In the genomic region with DNA sequence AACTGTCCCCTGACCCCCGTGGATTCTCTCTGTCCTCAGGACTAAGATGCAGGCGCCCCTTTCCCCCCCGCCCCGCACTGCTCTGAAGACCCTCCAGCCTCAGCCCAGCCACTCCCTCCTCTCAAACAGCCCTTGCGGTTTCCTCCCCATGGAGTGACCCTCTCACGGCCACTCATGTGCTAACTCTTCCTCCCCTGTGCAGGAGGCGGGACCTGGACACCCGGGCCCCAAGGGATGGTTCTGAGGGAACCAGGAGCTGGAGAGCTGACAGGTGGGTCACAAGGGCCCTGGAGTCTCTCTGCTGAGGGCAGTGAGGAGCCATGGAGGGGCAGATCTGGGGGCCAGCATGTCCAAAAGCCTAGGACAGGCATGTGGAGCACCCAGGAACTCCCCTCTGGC, we compare ENCODE assay signal across 1 cellular context.
TF ChIP-seq lines count a peak whose summit lies in the region.

No MANE protein-coding gene starts in this region.

TF ChIP-seq in WTC11, 78 proteins besides CTCF, POLR2A, EP300 and RAD21:
- TF ChIP-seq HMGA2 (CRISPR knock-in tag; IDR thresholded peaks at IDR 0.05) (no peak), NR1H2 (CRISPR knock-in tag; IDR thresholded peaks at IDR 0.05) (no peak), ZMAT4 (CRISPR knock-in tag; IDR thresholded peaks at IDR 0.05) (no peak), CBFB (CRISPR knock-in tag; IDR thresholded peaks at IDR 0.05; ENCODE audit: low read depth) (no peak), FOXK1 (CRISPR knock-in tag; IDR thresholded peaks at IDR 0.05) (no peak), RELA (CRISPR knock-in tag; IDR thresholded peaks at IDR 0.05; ENCODE audit: borderline replicate concordance) (no peak), SMAD4 (CRISPR knock-in tag; IDR thresholded peaks at IDR 0.05) (no peak), GRHL2 (CRISPR knock-in tag; IDR thresholded peaks at IDR 0.05; ENCODE audit: insufficient replicate concordance, severe bottlenecking) (no peak), IRF1 (CRISPR knock-in tag; IDR thresholded peaks at IDR 0.05) (no peak), USF1 (CRISPR knock-in tag; IDR thresholded peaks at IDR 0.05) (no peak), ZNF281 (CRISPR knock-in tag; IDR thresholded peaks at IDR 0.05) (no peak), MYBL2 (CRISPR knock-in tag; IDR thresholded peaks at IDR 0.05) (no peak), ZNF138 (CRISPR knock-in tag; conservative IDR thresholded peaks at IDR 0.05) (no peak), TEAD1 (CRISPR knock-in tag; IDR thresholded peaks at IDR 0.05) (no peak), CREM (CRISPR knock-in tag; IDR thresholded peaks at IDR 0.05) (no peak)
- TF ChIP-seq, protein P1, sequence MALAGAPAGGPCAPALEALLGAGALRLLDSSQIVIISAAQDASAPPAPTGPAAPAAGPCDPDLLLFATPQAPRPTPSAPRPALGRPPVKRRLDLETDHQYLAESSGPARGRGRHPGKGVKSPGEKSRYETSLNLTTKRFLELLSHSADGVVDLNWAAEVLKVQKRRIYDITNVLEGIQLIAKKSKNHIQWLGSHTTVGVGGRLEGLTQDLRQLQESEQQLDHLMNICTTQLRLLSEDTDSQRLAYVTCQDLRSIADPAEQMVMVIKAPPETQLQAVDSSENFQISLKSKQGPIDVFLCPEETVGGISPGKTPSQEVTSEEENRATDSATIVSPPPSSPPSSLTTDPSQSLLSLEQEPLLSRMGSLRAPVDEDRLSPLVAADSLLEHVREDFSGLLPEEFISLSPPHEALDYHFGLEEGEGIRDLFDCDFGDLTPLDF (CRISPR knock-in tag; IDR thresholded peaks at IDR 0.05) = no peak
- TF ChIP-seq, protein P2, sequence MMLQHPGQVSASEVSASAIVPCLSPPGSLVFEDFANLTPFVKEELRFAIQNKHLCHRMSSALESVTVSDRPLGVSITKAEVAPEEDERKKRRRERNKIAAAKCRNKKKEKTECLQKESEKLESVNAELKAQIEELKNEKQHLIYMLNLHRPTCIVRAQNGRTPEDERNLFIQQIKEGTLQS (CRISPR knock-in tag; conservative IDR thresholded peaks at IDR 0.05) = no peak
